8 cellular contexts compared by ENCODE assay signal in the genomic region with DNA sequence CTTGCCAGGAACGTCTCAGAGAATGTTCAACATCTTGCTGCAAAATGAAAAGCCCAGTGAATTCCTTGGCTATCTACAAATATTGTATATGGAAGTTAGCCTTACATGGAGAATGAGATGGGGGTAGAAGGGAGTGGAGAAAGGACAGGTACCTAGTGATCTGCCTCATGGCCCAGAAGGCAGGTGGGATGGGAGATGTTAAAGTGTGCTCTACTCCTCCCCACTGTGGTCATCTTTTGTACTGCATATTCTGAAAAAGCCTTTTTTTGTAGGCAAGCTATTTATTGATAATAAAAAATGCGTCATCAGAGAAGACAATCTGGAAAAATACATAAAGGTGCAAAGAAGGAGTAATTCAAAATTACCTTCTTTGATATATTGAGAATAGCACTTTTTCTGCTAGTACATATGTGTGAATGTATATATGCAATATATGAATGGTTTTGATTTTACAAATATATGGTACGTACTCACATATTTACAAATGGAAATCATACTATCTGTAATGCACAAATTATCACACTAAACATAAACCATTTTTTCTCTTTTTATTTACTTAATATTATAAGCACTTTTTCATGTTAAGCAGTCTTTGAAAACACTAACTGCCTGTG. TPM values are rescaled to one million over a fixed set of nuclear protein-coding genes. Genes with fewer than 3 reads are reported as not detected.
DNase-seq lines count a peak whose midpoint lies in the region; ATAC-seq and TF ChIP-seq lines count a peak whose summit lies in the region.

No MANE protein-coding gene starts in this region.

- no peak overlapping the region for H2AFZ ChIP-seq in Loucy (ENCODE audit: low read length)

- 68% methylated on average over 3 of the region's 3 CpGs for WGBS in liver

- CTCF ChIA-PET in CD4-positive, alpha-beta T cell (lab: Charles Lee) = interaction anchor here (0.8 kb wide), 1 partner anchor 94 kb away, joined by 3 read pairs; no protein-coding TSS in a partner anchor

- POLR2A ChIA-PET in CD4-positive, alpha-beta T cell (lab: Charles Lee) = no interaction called here

- no peaks in the 10 kb centered on the region for H3K4me1 Mint-ChIP-seq in CD4-positive, alpha-beta T cell (ENCODE audit: low read depth)

- TF ChIP-seq RAD21 in liver (IDR thresholded peaks at IDR 0.05) = peak; percentile 64 to 80

- H3K27me3 ChIP-seq in CD4-positive, alpha-beta T cell (ENCODE audit: control insufficient read depth, insufficient read depth, low read length) = no peaks in the 10 kb centered on the region
- H3K27me3 ChIP-seq in Loucy (ENCODE audit: insufficient read depth, low read length, poor library complexity, severe bottlenecking) = no peaks in the 10 kb centered on the region
- H3K27me3 ChIP-seq in liver (ENCODE audit: control insufficient read depth in 4 of 4, insufficient read depth in 4 of 4, low read length in 3 of 4) = no peaks in the 10 kb centered on the region

- H3K9me3 Mint-ChIP-seq in CD4-positive, alpha-beta T cell = no peaks in the 10 kb centered on the region

- H4K20me1 ChIP-seq in Loucy (ENCODE audit: insufficient read depth, low read length, poor library complexity, severe bottlenecking) = no peaks in the 10 kb centered on the region

- H3K4me1 ChIP-seq in Loucy (ENCODE audit: insufficient read depth, low read length, poor library complexity, severe bottlenecking) (peaks cover 7% of the 10 kb centered on the region), liver (ENCODE audit: control insufficient read depth in 4 of 4, insufficient read depth in 4 of 4, low read length in 3 of 4) (no peaks in the 10 kb centered on the region)

- H3K36me3 ChIP-seq in Loucy (ENCODE audit: insufficient read depth, low read length) = no peaks in the 10 kb centered on the region
- no peaks in the 10 kb centered on the region for H3K36me3 ChIP-seq in liver (ENCODE audit: control insufficient read depth in 4 of 4, insufficient read depth in 3 of 4, low read depth in 1 of 4, low read length in 3 of 4)

- no peaks in the 10 kb centered on the region for H3F3A ChIP-seq in Loucy (ENCODE audit: low read depth)

- H3K4me3 ChIP-seq in Loucy (ENCODE audit: low read length, poor library complexity, severe bottlenecking) (no peak overlapping the region), astrocyte of the cerebellum (ENCODE audit: low read depth, low read length) (no peak overlapping the region), liver (ENCODE audit: low read depth in 1 of 3, low read length in 3 of 3) (no peak overlapping the region)

- H3K4me3 Mint-ChIP-seq in CD4-positive, alpha-beta T cell = no peak overlapping the region

- H3K27ac ChIP-seq in CD4-positive, alpha-beta T cell (ENCODE audit: low read depth, low read length) = no peak overlapping the region
- H3K27ac ChIP-seq in liver (ENCODE audit: low read depth in 1 of 2, low read length in 2 of 2) = no peak overlapping the region

- no peak overlapping the region for H3K9ac ChIP-seq in Loucy (ENCODE audit: low read depth, low read length, poor library complexity, severe bottlenecking)
- H3K9ac ChIP-seq in liver (ENCODE audit: low read depth in 1 of 2, low read length in 2 of 2) = no peak overlapping the region

- H3K36me3 Mint-ChIP-seq in CD4-positive, alpha-beta T cell (ENCODE audit: low read depth) = no peaks in the 10 kb centered on the region

- ATAC-seq in CD4-positive, alpha-beta T cell (ENCODE audit: poor library complexity) = no peak
- ATAC-seq in GM19043 (IDR thresholded peaks at IDR 0.05; ENCODE audit: low read depth, unreplicated experiment) = peak; percentile 57

- TF ChIP-seq CTCF in CD4-positive, alpha-beta T cell (IDR thresholded peaks at IDR 0.05) = peak; percentile 51
- TF ChIP-seq CTCF in Loucy (conservative IDR thresholded peaks at IDR 0.05; ENCODE audit: low read length) (peak; percentile 73), astrocyte of the cerebellum (IDR thresholded peaks at IDR 0.05; ENCODE audit: low read depth, low read length, missing control alignments) (peak; percentile 61), liver (IDR thresholded peaks at IDR 0.05; ENCODE audit: low read depth, low read length, missing input control) (peak; percentile 63)

- no peak overlapping the region for H3K27ac Mint-ChIP-seq in CD4-positive, alpha-beta T cell

- no peak for DNase-seq in CD4-positive, alpha-beta T cell
- DNase-seq in astrocyte of the cerebellum (ENCODE audit: low read depth) (no peak), T-helper 1 cell (no peak), NCI-H446 (lab: John Stamatoyannopoulos, UW) (no peak), activated gamma-delta T cell treated with Interleukin-2 at 50 U/mL for 16 hours (no peak)

- in situ Hi-C loops in astrocyte of the cerebellum (cut with HindIII; ENCODE audit: low sequenced_read_pairs) = no loop called here

- no peaks in the 10 kb centered on the region for H3K9me3 ChIP-seq in CD4-positive, alpha-beta T cell (ENCODE audit: control insufficient read depth, low read length)
- H3K9me3 ChIP-seq in Loucy (ENCODE audit: insufficient read depth, low read depth, low read length) (no peaks in the 10 kb centered on the region), liver (ENCODE audit: control insufficient read depth in 4 of 4, low read length in 3 of 4) (no peaks in the 10 kb centered on the region)

- intact Hi-C loops in CD4-positive, alpha-beta T cell (cut with DNase I, micrococcal nuclease) = no loop called here

- H3K27me3 Mint-ChIP-seq in CD4-positive, alpha-beta T cell = no peaks in the 10 kb centered on the region

- no peak overlapping the region for H3K4me2 ChIP-seq in Loucy (ENCODE audit: low read depth, low read length, poor library complexity, severe bottlenecking)

- no peaks in the 10 kb centered on the region for H3K9me2 ChIP-seq in Loucy (replicated peaks; ENCODE audit: low read depth, low read length)

- no peaks in the 10 kb centered on the region for H3K79me2 ChIP-seq in Loucy (ENCODE audit: insufficient read depth, low read length)

TF ChIP-seq in liver, 16 proteins besides CTCF, POLR2A, EP300 and RAD21:
- no peak for TF ChIP-seq HNF4A (conservative IDR thresholded peaks at IDR 0.05)
- TF ChIP-seq RXRA (IDR thresholded peaks at IDR 0.05) = no peak
- TF ChIP-seq GABPA (IDR thresholded peaks at IDR 0.05 in 1 of 2, conservative IDR thresholded peaks at IDR 0.05 in 1 of 2) = no peak
- no peak for TF ChIP-seq YY1 (IDR thresholded peaks at IDR 0.05)

RNA-seq across cellular contexts. Expression of a gene that starts 19.1 kb away (rescaled TPM):
- total RNA-seq in CD4-positive, alpha-beta T cell = not detected
- total RNA-seq in liver = 1 to 10 TPM; 5.7 to 6.5 TPM
- 1 to 10 TPM in 1 of 2 donors, under 1 TPM in 1; 0.78 to 6.3 TPM for polyA plus RNA-seq in liver

Comparison
In these comparisons a context has a peak if more than half of its experiments do, and no peak if none do; other contexts are left out.
1. RNA of a gene that starts 19.1 kb away (total RNA-seq): 5.7 to 6.5 TPM in liver; not detected in CD4-positive, alpha-beta T cell; every median in the first group is over 4 times any median in the second.
2. Peak in every context shown above with its lines, with median percentiles within 50 percentile points of each other: CTCF ChIP-seq.